1 cellular context compared by ENCODE assay signal in genomic region chr15:47857384-47858168, GRCh38.
A peak's percentile ranks its signal among the peaks of the same experiment; 100 is the strongest.
TF ChIP-seq lines count a peak whose summit lies in the region.

No MANE protein-coding gene starts in this region.

TF ChIP-seq in GM12878, 131 proteins besides CTCF, POLR2A, EP300 and RAD21 (continued from another document):
- 0 out of 2 replicates have a peak, but pooled peaks have one; percentile 16 for TF ChIP-seq IKZF1 (conservative IDR thresholded peaks at IDR 0.05)
- no peak for TF ChIP-seq CBFB (IDR thresholded peaks at IDR 0.05; ENCODE audit: low read depth)
- no peak for TF ChIP-seq TCF7 (IDR thresholded peaks at IDR 0.05; ENCODE audit: borderline replicate concordance)
- no peak for TF ChIP-seq RAD51 (IDR thresholded peaks at IDR 0.05)
- no peak for TF ChIP-seq KDM1A (IDR thresholded peaks at IDR 0.05; ENCODE audit: borderline replicate concordance)
- TF ChIP-seq PBX3 (IDR thresholded peaks at IDR 0.05; ENCODE audit: insufficient replicate concordance, low read depth, low read length): no peak
- peak; percentile 42; the same call in 1 of the 2 replicates for TF ChIP-seq NFIC (IDR thresholded peaks at IDR 0.05; ENCODE audit: low read depth, low read length)
- TF ChIP-seq SREBF1 (IDR thresholded peaks at IDR 0.05; ENCODE audit: low read length): no peak
- TF ChIP-seq ZSCAN29 (IDR thresholded peaks at IDR 0.05): no peak
- no peak for TF ChIP-seq ZBTB4 (CRISPR knock-in tag; IDR thresholded peaks at IDR 0.05)
- TF ChIP-seq CREM (IDR thresholded peaks at IDR 0.05; ENCODE audit: low read depth): no peak
- no peak for TF ChIP-seq MTA2 (IDR thresholded peaks at IDR 0.05; ENCODE audit: low read depth)
- no peak for TF ChIP-seq CHD4 (IDR thresholded peaks at IDR 0.05)
- TF ChIP-seq IKZF2 (IDR thresholded peaks at IDR 0.05): no peak; a peak in 1 of 4 replicates
- TF ChIP-seq BHLHE40 (IDR thresholded peaks at IDR 0.05; ENCODE audit: borderline replicate concordance in 1 of 2, low read depth in 2 of 2, low read length in 1 of 2): peak; percentile 42 to 46; a peak in 1 of 4 replicates
- no peak for TF ChIP-seq CEBPB (IDR thresholded peaks at IDR 0.05; ENCODE audit: borderline replicate concordance in 1 of 2, low read depth in 2 of 2, low read length in 2 of 2)
- no peak for TF ChIP-seq ATF7 (IDR thresholded peaks at IDR 0.05; ENCODE audit: low read depth)
- no peak for TF ChIP-seq ZBED1 (IDR thresholded peaks at IDR 0.05; ENCODE audit: borderline replicate concordance)
- no peak for TF ChIP-seq NBN (IDR thresholded peaks at IDR 0.05)
- TF ChIP-seq HDAC6 (IDR thresholded peaks at IDR 0.05; ENCODE audit: unreplicated experiment): no peak
- peak; percentile 89 for TF ChIP-seq RUNX3 (IDR thresholded peaks at IDR 0.05; ENCODE audit: low read length)
- TF ChIP-seq RELA (IDR thresholded peaks at IDR 0.05; ENCODE audit: borderline replicate concordance, partially characterized antibody): no peak
- no peak for TF ChIP-seq ELK1 (IDR thresholded peaks at IDR 0.05; ENCODE audit: low read depth, low read length)
- TF ChIP-seq MTA3 (IDR thresholded peaks at IDR 0.05; ENCODE audit: borderline replicate concordance, low read length): no peak
- TF ChIP-seq NRF1 (conservative IDR thresholded peaks at IDR 0.05; ENCODE audit: low read depth, low read length): no peak
- 0 out of 2 replicates have a peak, but pooled peaks have one; percentile 50 for TF ChIP-seq MEF2A (IDR thresholded peaks at IDR 0.05; ENCODE audit: insufficient read depth, low read depth, low read length)
- TF ChIP-seq, protein P1, sequence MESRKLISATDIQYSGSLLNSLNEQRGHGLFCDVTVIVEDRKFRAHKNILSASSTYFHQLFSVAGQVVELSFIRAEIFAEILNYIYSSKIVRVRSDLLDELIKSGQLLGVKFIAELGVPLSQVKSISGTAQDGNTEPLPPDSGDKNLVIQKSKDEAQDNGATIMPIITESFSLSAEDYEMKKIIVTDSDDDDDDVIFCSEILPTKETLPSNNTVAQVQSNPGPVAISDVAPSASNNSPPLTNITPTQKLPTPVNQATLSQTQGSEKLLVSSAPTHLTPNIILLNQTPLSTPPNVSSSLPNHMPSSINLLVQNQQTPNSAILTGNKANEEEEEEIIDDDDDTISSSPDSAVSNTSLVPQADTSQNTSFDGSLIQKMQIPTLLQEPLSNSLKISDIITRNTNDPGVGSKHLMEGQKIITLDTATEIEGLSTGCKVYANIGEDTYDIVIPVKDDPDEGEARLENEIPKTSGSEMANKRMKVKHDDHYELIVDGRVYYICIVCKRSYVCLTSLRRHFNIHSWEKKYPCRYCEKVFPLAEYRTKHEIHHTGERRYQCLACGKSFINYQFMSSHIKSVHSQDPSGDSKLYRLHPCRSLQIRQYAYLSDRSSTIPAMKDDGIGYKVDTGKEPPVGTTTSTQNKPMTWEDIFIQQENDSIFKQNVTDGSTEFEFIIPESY (IDR thresholded peaks at IDR 0.05): no peak
- no peak for TF ChIP-seq RBBP5 (conservative IDR thresholded peaks at IDR 0.05)
- no peak for TF ChIP-seq FOXK2 (IDR thresholded peaks at IDR 0.05)
